Comparison of ENCODE assay signal across 1 cellular context in genomic region chr9:72022846-72023245, GRCh38.
TF ChIP-seq lines count a peak whose summit lies in the region.

No MANE protein-coding gene starts in this region.

TF ChIP-seq in GM23338, 12 proteins besides CTCF, POLR2A, EP300 and RAD21 (continued from another document):
- TF ChIP-seq REST (IDR thresholded peaks at IDR 0.05; ENCODE audit: unreplicated experiment) (no peak), NANOG (IDR thresholded peaks at IDR 0.05; ENCODE audit: borderline replicate concordance) (no peak), JUNB (IDR thresholded peaks at IDR 0.05; ENCODE audit: unreplicated experiment) (no peak), ETS1 (IDR thresholded peaks at IDR 0.05) (no peak), EZH2 (IDR thresholded peaks at IDR 0.05; ENCODE audit: low read depth, unreplicated experiment) (no peak)
